Comparison of ENCODE assay signal across 24 cellular contexts in the genomic region with DNA sequence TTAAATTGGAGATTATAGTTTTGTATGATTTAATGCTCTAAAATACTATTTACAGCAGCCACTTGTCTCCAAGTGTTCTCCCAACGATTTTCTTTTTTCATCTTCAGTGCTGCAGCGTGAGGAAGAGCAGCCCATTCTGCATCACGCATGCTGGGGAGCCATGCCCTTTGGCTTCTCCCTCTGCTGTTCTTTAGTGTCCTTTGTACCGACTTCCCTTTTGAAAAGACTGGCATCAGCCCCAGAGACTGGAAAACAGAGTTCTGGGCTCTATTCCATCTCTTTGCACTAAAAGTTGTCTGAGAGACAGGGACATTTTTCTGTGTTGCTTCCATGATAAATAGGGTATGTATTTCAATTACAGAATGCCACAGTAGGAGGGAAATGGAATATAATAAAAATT.
DNase-seq lines count a peak whose midpoint lies in the region; ATAC-seq and TF ChIP-seq lines count a peak whose summit lies in the region.
"Had no signal": no experiment of that assay in that cellular context is flagged by ENCODE, and none has a peak within 500 bp of the region (broad histone marks: within the 10 kb centered on the region; RNA-seq: fewer than 3 reads in every experiment).

No MANE protein-coding gene starts in this region.

- TF ChIP-seq POLR2A in testis (IDR thresholded peaks at IDR 0.05): no peak

- H3K27me3 Mint-ChIP-seq in stimulated activated naive B cell treated with anti-CD40 and anti-IgM and Interleukin-4, amounts not matched to agents 10 μg/mL and 1 μg/mL and 100 μg/mL, for 72 hours: peaks cover 7 to 19% of the 10 kb centered on the region in 2 donors

- H3K4me3 Mint-ChIP-seq in stimulated activated naive B cell treated with anti-CD40 and anti-IgM and Interleukin-4, amounts not matched to agents 10 μg/mL and 1 μg/mL and 100 μg/mL, for 72 hours: no peak overlapping the region
- H3K4me3 Mint-ChIP-seq: natural killer cell had no signal

- H3K9me3 Mint-ChIP-seq in stimulated activated naive B cell treated with anti-CD40 and anti-IgM and Interleukin-4, amounts not matched to agents 10 μg/mL and 1 μg/mL and 100 μg/mL, for 72 hours: no peaks in the 10 kb centered on the region
- H3K9me3 Mint-ChIP-seq: natural killer cell had no signal

- no peaks in the 10 kb centered on the region for H3K36me3 Mint-ChIP-seq in stimulated activated naive B cell treated with anti-CD40 and anti-IgM and Interleukin-4, amounts not matched to agents 10 μg/mL and 1 μg/mL and 100 μg/mL, for 72 hours
- H3K36me3 Mint-ChIP-seq: natural killer cell had no signal

- H3K27ac ChIP-seq in testis: no peak overlapping the region
- H3K27ac ChIP-seq: 22Rv1, brain microvascular endothelial cell, C4-2B, thyroid gland had no signal

- no peaks in the 10 kb centered on the region for H3K4me1 ChIP-seq in testis
- H3K4me1 ChIP-seq: thyroid gland had no signal

- 16 to 36% methylated on average over 4 of the region's 4 CpGs for WGBS in testis, 2 donors

- H3K4me3 ChIP-seq in choroid plexus epithelial cell (ENCODE audit: low read depth, low read length) (no peak overlapping the region), testis (no peak overlapping the region)
- H3K4me3 ChIP-seq: lung, thyroid gland had no signal

- no peaks in the 10 kb centered on the region for H3K36me3 ChIP-seq in testis (ENCODE audit: low read depth, missing control alignments)
- H3K36me3 ChIP-seq: brain microvascular endothelial cell, thyroid gland had no signal

- no peak overlapping the region for H3K27ac Mint-ChIP-seq in stimulated activated naive B cell treated with anti-CD40 and anti-IgM and Interleukin-4, amounts not matched to agents 10 μg/mL and 1 μg/mL and 100 μg/mL, for 72 hours
- H3K27ac Mint-ChIP-seq: natural killer cell had no signal

- DNase-seq in NCI-H2227 (lab: John Stamatoyannopoulos, UW; ENCODE audit: unreplicated experiment) (peak; percentile 15), NCI-H2227 treated with DMSO at 0.1 percent for 48 hours (lab: John Stamatoyannopoulos, UW) (no peak), choroid plexus epithelial cell (ENCODE audit: low read depth) (peak; percentile 4), midbrain (lab: John Stamatoyannopoulos, UW) (peak; percentile 87), testis (peak; percentile 38), GM19240 (ENCODE audit: insufficient read length, low spot score) (no peak)
- DNase-seq in stimulated activated naive B cell treated with anti-CD40 and anti-IgM and Interleukin-4, amounts not matched to agents 10 μg/mL and 1 μg/mL and 100 μg/mL, for 72 hours: no peak
- DNase-seq: activated effector memory CD4-positive, alpha-beta T cell treated with Interleukin-2 at 50 U/mL for 16 hours; brain microvascular endothelial cell; DMS153; effector memory CD4-positive, alpha-beta T cell; H7; Karpas-422; natural killer cell; NCI-H1417 treated with DMSO at 0.1 percent for 48 hours; NCI-H345; SIG-M5; stimulated activated CD4-positive, alpha-beta T cell treated with anti-CD3 and anti-CD28 coated beads, Interleukin-2, amount 100 ng/mL, for 48 hours; thyroid gland had no signal

- intact Hi-C loops in testis (cut with DNase I; ENCODE audit: low total_unique reads): no loop called here

- H3K27me3 ChIP-seq in testis: no peaks in the 10 kb centered on the region
- H3K27me3 ChIP-seq: brain microvascular endothelial cell, thyroid gland had no signal

- no peak for ATAC-seq in GM21717 (IDR thresholded peaks at IDR 0.05; ENCODE audit: unreplicated experiment)
- ATAC-seq in stimulated activated naive B cell treated with anti-CD40 and anti-IgM and Interleukin-4, amounts not matched to agents 10 μg/mL and 1 μg/mL and 100 μg/mL, for 72 hours (replicated peaks): no peak
- ATAC-seq: activated CD4-positive, CD25-positive, alpha-beta regulatory T cell treated with anti-CD3 and anti-CD28 coated beads, Interleukin-2, amount 50 U/mL, for 24 hours; natural killer cell had no signal

- no peaks in the 10 kb centered on the region for H3K4me1 Mint-ChIP-seq in stimulated activated naive B cell treated with anti-CD40 and anti-IgM and Interleukin-4, amounts not matched to agents 10 μg/mL and 1 μg/mL and 100 μg/mL, for 72 hours
- H3K4me1 Mint-ChIP-seq: natural killer cell had no signal

- H3K9me3 ChIP-seq in testis: no peaks in the 10 kb centered on the region
- H3K9me3 ChIP-seq: thyroid gland had no signal

- no peak for TF ChIP-seq CTCF in choroid plexus epithelial cell (conservative IDR thresholded peaks at IDR 0.05; ENCODE audit: low read depth, low read length)
- no peak for TF ChIP-seq CTCF in testis (IDR thresholded peaks at IDR 0.05)

Comparison
In these comparisons a context has a peak if more than half of its experiments do, and no peak if none do; other contexts are left out.
1. DNase-seq: peak in NCI-H2227 (single experiment), choroid plexus epithelial cell (single experiment), midbrain (single experiment) and testis (single experiment); none in NCI-H2227 treated with DMSO at 0.1 percent for 48 hours (single experiment), stimulated activated naive B cell treated with anti-CD40 and anti-IgM and Interleukin-4, amounts not matched to agents 10 μg/mL and 1 μg/mL and 100 μg/mL, for 72 hours (single experiment) and GM19240 (single experiment).